8 cellular contexts compared by ENCODE assay signal in the genomic region with DNA sequence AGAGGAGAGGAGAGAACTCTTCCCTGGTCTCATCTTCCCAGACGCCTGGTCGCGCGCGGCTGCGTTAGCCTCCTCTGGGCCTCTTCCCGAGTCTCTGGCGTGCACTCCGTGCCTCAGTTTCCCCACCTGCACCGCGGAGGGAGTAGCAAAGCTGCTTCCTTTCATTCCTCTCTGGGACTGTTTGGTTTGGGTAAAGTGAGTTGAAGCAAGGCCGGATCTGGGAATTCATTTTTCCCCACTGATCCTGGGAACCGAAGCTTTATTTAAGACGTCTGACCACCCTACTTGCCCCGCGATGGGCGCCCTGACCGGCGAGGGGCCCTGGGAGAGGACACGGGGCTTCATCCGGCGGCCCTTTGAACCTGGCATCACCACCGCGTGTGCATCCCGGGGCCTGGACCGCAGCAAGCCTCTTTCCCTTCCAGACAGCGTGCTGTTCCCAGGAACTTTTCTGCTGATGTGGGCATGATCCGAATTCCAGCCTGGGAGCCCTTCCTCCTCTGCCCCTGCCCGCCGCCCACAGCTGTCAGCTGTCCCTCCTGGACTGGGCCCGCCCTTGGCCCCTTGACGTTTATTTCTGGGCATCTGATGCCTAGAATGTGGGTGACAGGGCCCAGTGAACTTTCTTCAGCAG. TPM values are rescaled to one million over a fixed set of nuclear protein-coding genes. Genes with fewer than 3 reads are reported as not detected.
DNase-seq lines count a peak whose midpoint lies in the region; TF ChIP-seq lines count a peak whose summit lies in the region.

No MANE protein-coding gene starts in this region.

- no peaks in the 10 kb centered on the region for H3K9me3 ChIP-seq in neural progenitor cell (ENCODE audit: low read depth)

- peaks cover 55% of the 10 kb centered on the region for H3K79me2 ChIP-seq in neural progenitor cell (ENCODE audit: low read depth)

- H3K27ac ChIP-seq in RWPE1 (peak overlapping the region; percentile 87), neural progenitor cell (no peak overlapping the region)

- H4K20me1 ChIP-seq in neural progenitor cell (ENCODE audit: low read depth) = peaks cover 53% of the 10 kb centered on the region

- H3K27ac Mint-ChIP-seq in neural progenitor cell = peak overlapping the region; percentile 94

- H3K36me3 ChIP-seq in neural progenitor cell = no peaks in the 10 kb centered on the region

- peak overlapping the region; percentile 97 for H3K4me3 Mint-ChIP-seq in neural progenitor cell

- H3K4me3 ChIP-seq in neural progenitor cell = peak overlapping the region; percentile 88

- no peaks in the 10 kb centered on the region for H3K27me3 ChIP-seq in neural progenitor cell

- H3K4me1 Mint-ChIP-seq in neural progenitor cell = peaks cover 41% of the 10 kb centered on the region

- CTCF ChIA-PET in RWPE1 (lab: Yijun Ruan, JAX) = interaction anchor here (0.7 to 1.1 kb wide), 2 partner anchors 122 to 149 kb away, joined by 3 read pairs; no protein-coding TSS in a partner anchor

- no peak overlapping the region for H2AFZ ChIP-seq in neural progenitor cell (replicated peaks)

- H3K27me3 Mint-ChIP-seq in neural progenitor cell (ENCODE audit: insufficient read depth, low read depth) = peaks cover 9% of the 10 kb centered on the region

- TF ChIP-seq CTCF in RWPE1 (conservative IDR thresholded peaks at IDR 0.05; ENCODE audit: low read depth) = no peak
- TF ChIP-seq CTCF in neural progenitor cell (IDR thresholded peaks at IDR 0.05) = no peak

- H3K36me3 Mint-ChIP-seq in neural progenitor cell = peaks cover 17% of the 10 kb centered on the region

- peaks cover 54% of the 10 kb centered on the region for H3K4me1 ChIP-seq in neural progenitor cell

- H3F3A ChIP-seq in neural progenitor cell (ENCODE audit: low read depth) = peaks cover 10% of the 10 kb centered on the region

- POLR2A ChIA-PET in RWPE1 (lab: Yijun Ruan, JAX; ENCODE audit: low non-redundant PET) = no interaction called here

- H3K9ac ChIP-seq in neural progenitor cell = peak overlapping the region; percentile 73

- peak overlapping the region; percentile 100 for H3K4me2 ChIP-seq in neural progenitor cell

- DNase-seq in DMS114 treated with DMSO at 0.1 percent for 48 hours (lab: John Stamatoyannopoulos, UW; ENCODE audit: unreplicated experiment) (peak; percentile 44), RWPE1 (ENCODE audit: low spot score) (peak; percentile 30), fibroblast of gingiva (ENCODE audit: low read depth) (peak; percentile 41), neural progenitor cell (ENCODE audit: low spot score) (peak; percentile 33), KG1 (lab: John Stamatoyannopoulos, UW) (no peak), NCI-H345 treated with DMSO at 0.1 percent for 48 hours (lab: John Stamatoyannopoulos, UW; ENCODE audit: unreplicated experiment) (no peak), NCI-H1092 (lab: John Stamatoyannopoulos, UW) (no peak), NCI-H446 (lab: John Stamatoyannopoulos, UW) (no peak)

- H3K9me3 Mint-ChIP-seq in neural progenitor cell = peaks cover 14% of the 10 kb centered on the region

RNA-seq across cellular contexts. Expression of a gene that starts 0.8 kb away (rescaled TPM):
- total RNA-seq in neural progenitor cell (ENCODE audit: low replicate concordance) = 35.6 and 46.6 TPM in 2 replicates

Comparison
In these comparisons a context has a peak if more than half of its experiments do, and no peak if none do; other contexts are left out.
1. DNase-seq: peak in DMS114 treated with DMSO at 0.1 percent for 48 hours (single experiment), RWPE1 (single experiment), fibroblast of gingiva (single experiment) and neural progenitor cell (single experiment); none in KG1 (single experiment), NCI-H345 treated with DMSO at 0.1 percent for 48 hours (single experiment), NCI-H1092 (single experiment) and NCI-H446 (0 of 2).